ENCODE assay signal across 19 cellular contexts in the genomic region with DNA sequence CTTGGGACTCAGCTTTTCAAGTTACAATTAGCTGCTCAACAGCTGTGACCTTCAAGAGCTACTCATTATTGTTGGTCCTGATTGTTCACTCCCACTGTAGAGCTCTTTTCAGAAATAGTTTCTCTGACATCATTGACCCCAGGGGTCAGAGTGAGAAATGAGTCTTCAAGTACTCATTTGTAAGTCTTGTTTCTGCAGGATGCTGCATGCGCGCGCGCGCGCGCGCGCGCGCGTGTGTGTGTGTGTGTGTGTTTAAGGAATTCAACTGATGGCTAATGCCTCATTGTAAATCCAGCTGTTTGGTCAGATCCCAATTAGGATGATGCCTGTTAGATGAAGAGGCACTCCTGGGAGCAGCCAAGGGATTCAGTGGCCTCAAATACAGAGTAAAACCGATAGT.
DNase-seq lines count a peak whose midpoint lies in the region; ATAC-seq and TF ChIP-seq lines count a peak whose summit lies in the region.
"Had no signal": no experiment of that assay in that cellular context is flagged by ENCODE, and none has a peak within 500 bp of the region (broad histone marks: within the 10 kb centered on the region; RNA-seq: fewer than 3 reads in every experiment).

No MANE protein-coding gene starts in this region.

- intact Hi-C loops in left ventricle myocardium inferior (cut with micrococcal nuclease) = no loop called here
- intact Hi-C loops in PC-3 (cut with micrococcal nuclease) = no loop called here

- no peak for ATAC-seq in HG02938 (IDR thresholded peaks at IDR 0.05; ENCODE audit: unreplicated experiment)
- ATAC-seq in PC-3 = no peak
- ATAC-seq: activated naive CD8-positive, alpha-beta T cell treated with anti-CD3 and anti-CD28 coated beads, Interleukin-2, amount 50 U/mL, for 24 hours; gastrocnemius medialis; naive thymus-derived CD8-positive, alpha-beta T cell; WTC11 had no signal

- H3K36me3 ChIP-seq in left ventricle myocardium inferior = no peaks in the 10 kb centered on the region
- no peaks in the 10 kb centered on the region for H3K36me3 ChIP-seq in PC-3 (ENCODE audit: low read depth, low read length)
- H3K36me3 ChIP-seq: gastrocnemius medialis, stomach had no signal

- DNase-seq in NCI-H146 (lab: John Stamatoyannopoulos, UW) = peak; percentile 15
- no peak for DNase-seq in NCI-H146 treated with DMSO at 0.1 percent for 48 hours (lab: John Stamatoyannopoulos, UW; ENCODE audit: unreplicated experiment)
- DNase-seq in astrocyte of the spinal cord (ENCODE audit: low read depth, low spot score) = peak; percentile 35
- peak; percentile 10 for DNase-seq in left ventricle myocardium inferior
- DNase-seq in renal cortical epithelial cell (ENCODE audit: low read depth) = peak; percentile 65
- DNase-seq in amniotic stem cell (lab: John Stamatoyannopoulos, UW) = no peak
- no peak for DNase-seq in PC-3
- DNase-seq: activated CD8-positive, alpha-beta memory T cell treated with anti-CD3 and anti-CD28 coated beads for 24 hours; activated naive CD8-positive, alpha-beta T cell treated with anti-CD3 and anti-CD28 coated beads, Interleukin-2, amount 50 U/mL, for 24 hours; cerebellar nuclear complex; gastrocnemius medialis; H9; naive thymus-derived CD8-positive, alpha-beta T cell; NCI-H446; SIG-M5; stomach had no signal

- H3K9me3 ChIP-seq in left ventricle myocardium inferior (replicated peaks) (peaks cover 16% of the 10 kb centered on the region), PC-3 (ENCODE audit: low read length) (no peaks in the 10 kb centered on the region)
- H3K9me3 ChIP-seq: gastrocnemius medialis, stomach had no signal

- H3F3A ChIP-seq in PC-3 (ENCODE audit: low read length, unreplicated experiment) = no peaks in the 10 kb centered on the region

- no peak overlapping the region for H3K27ac ChIP-seq in left ventricle myocardium inferior (replicated peaks)
- H3K27ac ChIP-seq in PC-3 (ENCODE audit: low read length) = no peak overlapping the region
- H3K27ac ChIP-seq: gastrocnemius medialis had no signal

- no peak overlapping the region for H2AFZ ChIP-seq in PC-3 (ENCODE audit: low read length)

- no peaks in the 10 kb centered on the region for H3K4me1 ChIP-seq in left ventricle myocardium inferior
- H3K4me1 ChIP-seq in PC-3 (ENCODE audit: insufficient read depth, low read length) = peaks cover 6% of the 10 kb centered on the region; the same call in 1 of the 2 replicates
- H3K4me1 ChIP-seq: gastrocnemius medialis, stomach had no signal

- no TSS peak for BruUV-seq in PC-3 (replicated peaks; lab: Mats Ljungman, UMichigan)

- POLR2A ChIA-PET in PC-3 (lab: Charles Lee; ENCODE audit: unreplicated experiment) = no interaction called here

- no peaks in the 10 kb centered on the region for H3K27me3 ChIP-seq in left ventricle myocardium inferior (ENCODE audit: low read depth)
- H3K27me3 ChIP-seq in PC-3 (ENCODE audit: low read length) = no peaks in the 10 kb centered on the region
- H3K27me3 ChIP-seq: gastrocnemius medialis, stomach had no signal

- CTCF ChIA-PET in PC-3 (lab: Charles Lee) = interaction anchor here (0.6 kb wide), 1 partner anchor 147 kb away, joined by 3 read pairs; no protein-coding TSS in a partner anchor

- H3K79me2 ChIP-seq in PC-3 (ENCODE audit: low read length) = no peaks in the 10 kb centered on the region

- H3K4me2 ChIP-seq in PC-3 (ENCODE audit: low read length) = no peak overlapping the region

- in situ Hi-C loops in astrocyte of the spinal cord (cut with HindIII; ENCODE audit: low sequenced_read_pairs) = no loop called here

- no peaks in the 10 kb centered on the region for H3K9me2 ChIP-seq in PC-3 (replicated peaks; ENCODE audit: low read length)

- no peak overlapping the region for H3K9ac ChIP-seq in PC-3 (ENCODE audit: low read length)

- H4K20me1 ChIP-seq in PC-3 (ENCODE audit: low read length) = no peaks in the 10 kb centered on the region

- TF ChIP-seq CTCF in astrocyte of the spinal cord (IDR thresholded peaks at IDR 0.05; ENCODE audit: low read depth, low read length) = no peak
- TF ChIP-seq CTCF in left ventricle myocardium inferior (IDR thresholded peaks at IDR 0.05; ENCODE audit: borderline replicate concordance) = no peak
- no peak for TF ChIP-seq CTCF in PC-3 (conservative IDR thresholded peaks at IDR 0.05; ENCODE audit: low read depth, low read length)

- H3K4me3 ChIP-seq in astrocyte of the spinal cord (ENCODE audit: low read depth, low read length) = no peak overlapping the region
- H3K4me3 ChIP-seq in left ventricle myocardium inferior = no peak overlapping the region
- no peak overlapping the region for H3K4me3 ChIP-seq in PC-3 (ENCODE audit: low read length)
- H3K4me3 ChIP-seq: gastrocnemius medialis, lung had no signal

Comparison
In these comparisons a context has a peak if more than half of its experiments do, and no peak if none do; other contexts are left out.
1. DNase-seq: peak in NCI-H146 (single experiment), astrocyte of the spinal cord (single experiment), left ventricle myocardium inferior (single experiment) and renal cortical epithelial cell (single experiment); none in NCI-H146 treated with DMSO at 0.1 percent for 48 hours (single experiment), amniotic stem cell (single experiment) and PC-3 (single experiment).